Comparison of ENCODE assay signal across 20 cellular contexts in the genomic region with DNA sequence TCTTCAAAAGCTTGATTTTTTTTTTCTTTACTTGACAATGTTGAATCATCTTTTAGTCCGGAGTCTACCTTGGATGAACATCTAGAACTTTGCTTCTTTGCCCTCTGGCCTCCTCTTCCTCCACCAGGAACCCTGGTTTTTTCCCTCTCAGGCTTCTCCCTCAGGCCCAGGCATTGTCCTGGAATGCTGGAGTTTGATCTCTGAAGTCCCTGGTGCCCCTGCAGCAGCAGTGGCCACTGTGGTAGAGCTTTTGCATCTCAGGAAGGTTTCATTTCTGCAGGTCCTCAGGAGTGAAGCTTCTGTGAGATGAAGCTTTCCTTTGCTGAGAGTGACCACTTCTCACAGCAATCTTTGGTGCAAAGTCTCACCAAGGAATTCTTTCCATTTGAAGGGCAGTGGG. TPM values are rescaled to one million over a fixed set of nuclear protein-coding genes. Genes with fewer than 3 reads are reported as not detected.
DNase-seq lines count a peak whose midpoint lies in the region; ATAC-seq and TF ChIP-seq lines count a peak whose summit lies in the region.
"Had no signal": no experiment of that assay in that cellular context is flagged by ENCODE, and none has a peak within 500 bp of the region (broad histone marks: within the 10 kb centered on the region; RNA-seq: fewer than 3 reads in every experiment).

No MANE protein-coding gene starts in this region.

- no peaks in the 10 kb centered on the region for H4K20me1 ChIP-seq in mammary epithelial cell (ENCODE audit: insufficient read depth, low read length)
- no peaks in the 10 kb centered on the region for H4K20me1 ChIP-seq in neural progenitor cell (ENCODE audit: low read depth)
- no peaks in the 10 kb centered on the region for H4K20me1 ChIP-seq in osteoblast (ENCODE audit: insufficient read depth, low read length)

- no peaks in the 10 kb centered on the region for H3K36me3 Mint-ChIP-seq in neural progenitor cell

- no peaks in the 10 kb centered on the region for H3K4me1 Mint-ChIP-seq in neural progenitor cell

- H3K4me1 ChIP-seq in mammary epithelial cell (ENCODE audit: insufficient read depth, low read length) (no peaks in the 10 kb centered on the region), breast epithelium (no peaks in the 10 kb centered on the region), esophagus muscularis mucosa (no peaks in the 10 kb centered on the region), neural progenitor cell (no peaks in the 10 kb centered on the region), osteoblast (ENCODE audit: insufficient read depth, low read length) (no peaks in the 10 kb centered on the region)

- H3K27ac Mint-ChIP-seq in neural progenitor cell, result no peak overlapping the region
- H3K27ac Mint-ChIP-seq: CD4-positive, alpha-beta T cell; HFFc6 had no signal

- BruUV-seq in mammary epithelial cell (replicated peaks; lab: Mats Ljungman, UMichigan), result no TSS peak

- no peak for TF ChIP-seq EP300 in esophagus muscularis mucosa (IDR thresholded peaks at IDR 0.05)

- TF ChIP-seq POLR2A in breast epithelium (IDR thresholded peaks at IDR 0.05) (no peak), esophagus muscularis mucosa (IDR thresholded peaks at IDR 0.05; ENCODE audit: low read depth) (no peak)

- H3K79me2 ChIP-seq in mammary epithelial cell (ENCODE audit: insufficient read depth, low read length) (no peaks in the 10 kb centered on the region), neural progenitor cell (ENCODE audit: low read depth) (no peaks in the 10 kb centered on the region), osteoblast (ENCODE audit: insufficient read depth, low read length) (no peaks in the 10 kb centered on the region)

- no peaks in the 10 kb centered on the region for H3K27me3 ChIP-seq in mammary epithelial cell (ENCODE audit: insufficient read depth, low read length)
- H3K27me3 ChIP-seq in breast epithelium, result no peaks in the 10 kb centered on the region
- H3K27me3 ChIP-seq in esophagus muscularis mucosa, result no peaks in the 10 kb centered on the region
- H3K27me3 ChIP-seq in neural progenitor cell, result no peaks in the 10 kb centered on the region
- H3K27me3 ChIP-seq in osteoblast (ENCODE audit: insufficient read depth, low read length), result no peaks in the 10 kb centered on the region

- H3K9ac ChIP-seq in mammary epithelial cell (ENCODE audit: insufficient read depth, low read length) (no peak overlapping the region), neural progenitor cell (no peak overlapping the region)
- H3K9ac ChIP-seq: GM23248 had no signal

- intact Hi-C loops in mammary epithelial cell (cut with micrococcal nuclease) (no loop called here), breast epithelium (cut with DNase I; ENCODE audit: low total_unique reads) (no loop called here), esophagus muscularis mucosa (cut with DNase I) (no loop called here)

- WGBS in mammary epithelial cell (ENCODE audit: low coverage, missing lambda C conversion rate), result 80% methylated on average over 1 of the region's 1 CpG
- 97% methylated on average over 1 of the region's 1 CpG for WGBS in esophagus muscularis mucosa

- TF ChIP-seq CTCF in mammary epithelial cell (conservative IDR thresholded peaks at IDR 0.05 in 1 of 2, IDR thresholded peaks at IDR 0.05 in 1 of 2; ENCODE audit: extremely low read depth in 1 of 2, insufficient read depth in 1 of 2, low read depth in 1 of 2, low read length in 2 of 2) (no peak), breast epithelium (IDR thresholded peaks at IDR 0.05) (no peak), esophagus muscularis mucosa (IDR thresholded peaks at IDR 0.05) (no peak), neural progenitor cell (IDR thresholded peaks at IDR 0.05) (no peak), osteoblast (IDR thresholded peaks at IDR 0.05; ENCODE audit: extremely low read depth, low read depth, low read length) (no peak)

- no peak for ATAC-seq in GM21737 (IDR thresholded peaks at IDR 0.05; ENCODE audit: unreplicated experiment)
- ATAC-seq: A549, HCT116 had no signal

- CTCF ChIA-PET in mammary epithelial cell (lab: Charles Lee; ENCODE audit: low non-redundant PET), result no interaction called here

- H3F3A ChIP-seq in neural progenitor cell (ENCODE audit: low read depth), result no peaks in the 10 kb centered on the region

- no peaks in the 10 kb centered on the region for H3K9me3 ChIP-seq in mammary epithelial cell (replicated peaks; ENCODE audit: insufficient read depth, low read length)
- H3K9me3 ChIP-seq in breast epithelium, result no peaks in the 10 kb centered on the region
- no peaks in the 10 kb centered on the region for H3K9me3 ChIP-seq in esophagus muscularis mucosa
- no peaks in the 10 kb centered on the region for H3K9me3 ChIP-seq in neural progenitor cell (ENCODE audit: low read depth)
- no peaks in the 10 kb centered on the region for H3K9me3 ChIP-seq in osteoblast (ENCODE audit: low read depth, low read length)
- H3K9me3 ChIP-seq: A549 had no signal

- in situ Hi-C loops in mammary epithelial cell (cut with MboI; ENCODE audit: low sequenced_read_pairs in 2 of 2), result no loop called here

- DNase-seq in mammary epithelial cell (no peak), breast epithelium (ENCODE audit: low spot score in 2 of 2) (no peak), esophagus muscularis mucosa (ENCODE audit: extremely low spot score) (peak; percentile 26), neural progenitor cell (ENCODE audit: low spot score) (no peak), NCI-H1436 treated with DMSO at 0.1 percent for 48 hours (lab: John Stamatoyannopoulos, UW) (no peak), osteoblast (ENCODE audit: insufficient read length, low spot score, missing footprints) (no peak)
- DNase-seq: AML-193; CD4-positive, alpha-beta T cell; DMS153; DMS79; GDM1; GM23248; H7; HFFc6; KG1 had no signal

- peaks cover 4% of the 10 kb centered on the region for H3K27me3 Mint-ChIP-seq in neural progenitor cell (ENCODE audit: insufficient read depth, low read depth)
- H3K27me3 Mint-ChIP-seq: CD4-positive, alpha-beta T cell had no signal

- H3K4me2 ChIP-seq in mammary epithelial cell (ENCODE audit: insufficient read depth, low read depth, low read length) (no peak overlapping the region), neural progenitor cell (no peak overlapping the region), osteoblast (ENCODE audit: insufficient read depth, low read length) (no peak overlapping the region)
- H3K4me2 ChIP-seq: A549 had no signal

- H3K9me3 Mint-ChIP-seq in neural progenitor cell, result no peaks in the 10 kb centered on the region
- H3K9me3 Mint-ChIP-seq: CD4-positive, alpha-beta T cell; HFFc6 had no signal

- no peaks in the 10 kb centered on the region for H3K36me3 ChIP-seq in mammary epithelial cell (ENCODE audit: insufficient read depth, low read length)
- H3K36me3 ChIP-seq in breast epithelium, result no peaks in the 10 kb centered on the region
- H3K36me3 ChIP-seq in esophagus muscularis mucosa, result no peaks in the 10 kb centered on the region
- no peaks in the 10 kb centered on the region for H3K36me3 ChIP-seq in neural progenitor cell
- no peaks in the 10 kb centered on the region for H3K36me3 ChIP-seq in osteoblast (ENCODE audit: insufficient read depth, low read length)

- H3K27ac ChIP-seq in mammary epithelial cell (ENCODE audit: insufficient read depth, low read depth, low read length), result no peak overlapping the region
- H3K27ac ChIP-seq in breast epithelium, result no peak overlapping the region
- no peak overlapping the region for H3K27ac ChIP-seq in esophagus muscularis mucosa (replicated peaks in 1 of 4)
- no peak overlapping the region for H3K27ac ChIP-seq in neural progenitor cell
- H3K27ac ChIP-seq in osteoblast (ENCODE audit: low read depth, low read length), result no peak overlapping the region
- H3K27ac ChIP-seq: 22Rv1, A549, C4-2B, GM23248 had no signal

- H2AFZ ChIP-seq in mammary epithelial cell (ENCODE audit: low read depth, low read length) (peak overlapping the region; percentile 46), neural progenitor cell (replicated peaks) (peak overlapping the region; percentile 34), osteoblast (ENCODE audit: low read length) (no peak overlapping the region)
- H2AFZ ChIP-seq: GM23248 had no signal

- dilution Hi-C loops in mammary epithelial cell (cut with HindIII; ENCODE audit: low sequenced_read_pairs), result no loop called here

- H3K4me3 Mint-ChIP-seq in neural progenitor cell, result no peak overlapping the region
- H3K4me3 Mint-ChIP-seq: CD4-positive, alpha-beta T cell; HFFc6 had no signal

- H3K4me3 ChIP-seq in mammary epithelial cell (replicated peaks in 1 of 3; ENCODE audit: insufficient read depth in 1 of 3, low read depth in 2 of 3, low read length in 3 of 3) (no peak overlapping the region), breast epithelium (no peak overlapping the region), esophagus muscularis mucosa (no peak overlapping the region), neural progenitor cell (no peak overlapping the region), osteoblast (ENCODE audit: insufficient read depth, low read length) (no peak overlapping the region)
- H3K4me3 ChIP-seq: A549, GM23248 had no signal

RNA-seq across cellular contexts. Expression of a gene that starts 39.0 kb away (rescaled TPM):
- total RNA-seq in mammary epithelial cell, result 10 to 100 TPM; 27.5 to 31.6 TPM
- 13.2 TPM for polyA plus RNA-seq in mammary epithelial cell
- 15.8 TPM for polyA minus RNA-seq in mammary epithelial cell
- total RNA-seq in breast epithelium, result 10 to 100 TPM; 13.0 to 19.6 (median 19.3) TPM
- 10 to 100 TPM; 19.2 to 35.1 (median 23.1) TPM for total RNA-seq in esophagus muscularis mucosa
- total RNA-seq in neural progenitor cell (ENCODE audit: low replicate concordance), result 16.1 and 36.7 TPM in 2 replicates
- total RNA-seq in osteoblast, result 43.6 and 48.5 TPM in 2 replicates
